1 cellular context compared by ENCODE assay signal in the genomic region with DNA sequence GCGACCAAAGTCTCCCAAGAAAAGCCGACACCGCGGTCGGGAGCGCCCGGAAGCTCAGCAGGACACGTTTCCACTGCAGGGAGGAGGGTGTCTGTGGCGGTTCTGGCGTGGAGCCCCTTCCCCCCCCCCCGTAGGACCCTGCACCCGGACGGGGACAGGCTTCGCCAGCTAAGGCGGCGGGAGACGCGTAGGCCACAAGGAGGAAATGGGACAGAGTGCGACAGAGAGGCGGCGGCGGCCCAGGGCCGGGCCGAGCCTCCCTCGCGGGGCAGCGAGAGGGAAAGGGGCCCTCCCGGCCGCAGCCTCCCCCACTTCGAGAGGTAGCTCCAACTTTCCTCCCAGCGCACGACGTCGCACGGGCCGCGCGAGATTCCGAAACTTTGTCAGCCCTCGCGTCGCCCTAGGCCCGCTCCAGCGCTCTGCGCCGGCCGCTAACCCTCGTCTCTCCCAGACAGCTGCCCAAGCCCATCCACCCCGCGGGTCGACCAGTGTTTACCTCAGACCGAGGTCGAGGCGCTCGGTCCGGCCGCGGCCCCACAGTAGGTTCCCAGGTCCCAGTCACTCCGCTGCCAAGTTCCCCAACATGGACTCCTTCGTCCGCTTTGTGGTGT.
A peak's percentile ranks its signal among the peaks of the same experiment; 100 is the strongest.
TF ChIP-seq lines count a peak whose summit lies in the region.

No MANE protein-coding gene starts in this region.

TF ChIP-seq in K562, 482 proteins besides CTCF, POLR2A, EP300 and RAD21 (continued from another document and continues in another):
- TF ChIP-seq, protein P1, sequence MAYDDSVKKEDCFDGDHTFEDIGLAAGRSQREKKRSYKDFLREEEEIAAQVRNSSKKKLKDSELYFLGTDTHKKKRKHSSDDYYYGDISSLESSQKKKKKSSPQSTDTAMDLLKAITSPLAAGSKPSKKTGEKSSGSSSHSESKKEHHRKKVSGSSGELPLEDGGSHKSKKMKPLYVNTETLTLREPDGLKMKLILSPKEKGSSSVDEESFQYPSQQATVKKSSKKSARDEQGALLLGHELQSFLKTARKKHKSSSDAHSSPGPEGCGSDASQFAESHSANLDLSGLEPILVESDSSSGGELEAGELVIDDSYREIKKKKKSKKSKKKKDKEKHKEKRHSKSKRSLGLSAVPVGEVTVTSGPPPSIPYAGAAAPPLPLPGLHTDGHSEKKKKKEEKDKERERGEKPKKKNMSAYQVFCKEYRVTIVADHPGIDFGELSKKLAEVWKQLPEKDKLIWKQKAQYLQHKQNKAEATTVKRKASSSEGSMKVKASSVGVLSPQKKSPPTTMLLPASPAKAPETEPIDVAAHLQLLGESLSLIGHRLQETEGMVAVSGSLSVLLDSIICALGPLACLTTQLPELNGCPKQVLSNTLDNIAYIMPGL (CRISPR knock-in tag; IDR thresholded peaks at IDR 0.05) = no peak
- TF ChIP-seq, protein P2, sequence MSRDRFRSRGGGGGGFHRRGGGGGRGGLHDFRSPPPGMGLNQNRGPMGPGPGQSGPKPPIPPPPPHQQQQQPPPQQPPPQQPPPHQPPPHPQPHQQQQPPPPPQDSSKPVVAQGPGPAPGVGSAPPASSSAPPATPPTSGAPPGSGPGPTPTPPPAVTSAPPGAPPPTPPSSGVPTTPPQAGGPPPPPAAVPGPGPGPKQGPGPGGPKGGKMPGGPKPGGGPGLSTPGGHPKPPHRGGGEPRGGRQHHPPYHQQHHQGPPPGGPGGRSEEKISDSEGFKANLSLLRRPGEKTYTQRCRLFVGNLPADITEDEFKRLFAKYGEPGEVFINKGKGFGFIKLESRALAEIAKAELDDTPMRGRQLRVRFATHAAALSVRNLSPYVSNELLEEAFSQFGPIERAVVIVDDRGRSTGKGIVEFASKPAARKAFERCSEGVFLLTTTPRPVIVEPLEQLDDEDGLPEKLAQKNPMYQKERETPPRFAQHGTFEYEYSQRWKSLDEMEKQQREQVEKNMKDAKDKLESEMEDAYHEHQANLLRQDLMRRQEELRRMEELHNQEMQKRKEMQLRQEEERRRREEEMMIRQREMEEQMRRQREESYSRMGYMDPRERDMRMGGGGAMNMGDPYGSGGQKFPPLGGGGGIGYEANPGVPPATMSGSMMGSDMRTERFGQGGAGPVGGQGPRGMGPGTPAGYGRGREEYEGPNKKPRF (IDR thresholded peaks at IDR 0.05; ENCODE audit: low read depth, low read length) = no peak
- TF ChIP-seq HCFC1 (IDR thresholded peaks at IDR 0.05; ENCODE audit: low read depth, low read length) (no peak), RBM14 (IDR thresholded peaks at IDR 0.05; ENCODE audit: borderline replicate concordance, insufficient read depth, low read depth, low read length) (0 out of 2 replicates have a peak, but pooled peaks have one; percentile 73), NR1H2 (CRISPR knock-in tag; IDR thresholded peaks at IDR 0.05) (0 out of 2 replicates have a peak, but pooled peaks have one; percentile 90), PCBP1 (IDR thresholded peaks at IDR 0.05; ENCODE audit: low read depth, low read length, poor library complexity, severe bottlenecking) (peak; percentile 97), GTF2F1 (IDR thresholded peaks at IDR 0.05; ENCODE audit: low read depth, low read length) (no peak), SPI1 (IDR thresholded peaks at IDR 0.05; ENCODE audit: borderline replicate concordance, low read depth, low read length) (no peak), SETDB1 (IDR thresholded peaks at IDR 0.05; ENCODE audit: low read length) (no peak), CLOCK (CRISPR knock-in tag; IDR thresholded peaks at IDR 0.05; ENCODE audit: borderline replicate concordance) (no peak), ZBTB40 (IDR thresholded peaks at IDR 0.05) (no peak), ZBTB40 (CRISPR knock-in tag; IDR thresholded peaks at IDR 0.05) (no peak), LARP7 (IDR thresholded peaks at IDR 0.05) (no peak), HNRNPLL (IDR thresholded peaks at IDR 0.05; ENCODE audit: low read depth, low read length, poor library complexity, severe bottlenecking) (peak; percentile 4), PHF21A (IDR thresholded peaks at IDR 0.05; ENCODE audit: borderline replicate concordance, low read depth) (no peak), ZC3H4 (CRISPR knock-in tag; IDR thresholded peaks at IDR 0.05; ENCODE audit: borderline replicate concordance) (no peak), ZNF133 (CRISPR knock-in tag; IDR thresholded peaks at IDR 0.05) (no peak), KLF13 (tag; IDR thresholded peaks at IDR 0.05; ENCODE audit: borderline replicate concordance, low read depth) (no peak), ZNF785 (CRISPR knock-in tag; IDR thresholded peaks at IDR 0.05) (no peak), NFYB (IDR thresholded peaks at IDR 0.05; ENCODE audit: extremely low read depth, insufficient read length) (no peak), NELFE (IDR thresholded peaks at IDR 0.05; ENCODE audit: insufficient read depth, insufficient read length) (no peak), BCL6 (CRISPR knock-in tag; IDR thresholded peaks at IDR 0.05) (no peak), LCOR (CRISPR knock-in tag; IDR thresholded peaks at IDR 0.05) (no peak), ZNF407 (IDR thresholded peaks at IDR 0.05; ENCODE audit: low read depth) (no peak), ZNF75A (CRISPR knock-in tag; IDR thresholded peaks at IDR 0.05) (no peak), FOXJ2 (tag; IDR thresholded peaks at IDR 0.05) (no peak), C11orf30 (IDR thresholded peaks at IDR 0.05; ENCODE audit: low read depth) (no peak)
- TF ChIP-seq, protein P3, sequence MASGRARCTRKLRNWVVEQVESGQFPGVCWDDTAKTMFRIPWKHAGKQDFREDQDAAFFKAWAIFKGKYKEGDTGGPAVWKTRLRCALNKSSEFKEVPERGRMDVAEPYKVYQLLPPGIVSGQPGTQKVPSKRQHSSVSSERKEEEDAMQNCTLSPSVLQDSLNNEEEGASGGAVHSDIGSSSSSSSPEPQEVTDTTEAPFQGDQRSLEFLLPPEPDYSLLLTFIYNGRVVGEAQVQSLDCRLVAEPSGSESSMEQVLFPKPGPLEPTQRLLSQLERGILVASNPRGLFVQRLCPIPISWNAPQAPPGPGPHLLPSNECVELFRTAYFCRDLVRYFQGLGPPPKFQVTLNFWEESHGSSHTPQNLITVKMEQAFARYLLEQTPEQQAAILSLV (tag; IDR thresholded peaks at IDR 0.05) = no peak
